Comparison of ENCODE assay signal across 8 cellular contexts in genomic region chr12:4648099-4648498, GRCh38. TPM values are rescaled to one million over a fixed set of nuclear protein-coding genes. Genes with fewer than 3 reads are reported as not detected.
DNase-seq lines count a peak whose midpoint lies in the region; ATAC-seq and TF ChIP-seq lines count a peak whose summit lies in the region.

No MANE protein-coding gene starts in this region.

- CTCF ChIA-PET in AG04450 (lab: Charles Lee): interaction anchor here (0.8 kb wide), 1 partner anchor 482 kb away, joined by 3 read pairs; no protein-coding TSS in a partner anchor

- H3K27ac ChIP-seq in AG04450 (ENCODE audit: low read depth, low read length): no peak overlapping the region
- peak overlapping the region; percentile 90 to 94 (median 91) for H3K27ac ChIP-seq in esophagus squamous epithelium
- peak overlapping the region in 1 of 2 donors; percentile 73 for H3K27ac ChIP-seq in ovary

- WGBS in esophagus squamous epithelium, 2 donors: 25 to 31% methylated on average over 4 of the region's 4 CpGs
- 29 to 46% (median 34%) methylated on average over 4 of the region's 4 CpGs for WGBS in ovary, 3 donors

- no peak for DNase-seq in AG04450 (ENCODE audit: low read depth, low spot score)
- DNase-seq in RKO (ENCODE audit: low spot score): peak; percentile 27
- no peak for DNase-seq in esophagus squamous epithelium (lab: John Stamatoyannopoulos, UW)
- no peak for DNase-seq in ovary
- no peak for DNase-seq in T-helper 9 cell
- no peak for DNase-seq in NCI-H510A treated with DMSO at 0.1 percent for 48 hours (lab: John Stamatoyannopoulos, UW)
- DNase-seq in erythroblast (lab: John Stamatoyannopoulos, UW): no peak

- POLR2A ChIA-PET in AG04450 (lab: Yijun Ruan, JAX): no interaction called here

- H3K27me3 ChIP-seq in AG04450 (ENCODE audit: control insufficient read depth, insufficient read depth, low read length) (no peaks in the 10 kb centered on the region), esophagus squamous epithelium (no peaks in the 10 kb centered on the region), ovary (no peaks in the 10 kb centered on the region)

- H3K36me3 ChIP-seq in esophagus squamous epithelium: no peaks in the 10 kb centered on the region
- no peaks in the 10 kb centered on the region for H3K36me3 ChIP-seq in ovary

- TF ChIP-seq CTCF in AG04450 (IDR thresholded peaks at IDR 0.05; ENCODE audit: low read depth, low read length) (no peak), esophagus squamous epithelium (IDR thresholded peaks at IDR 0.05) (no peak), ovary (IDR thresholded peaks at IDR 0.05) (no peak)

- no peak for TF ChIP-seq POLR2A in esophagus squamous epithelium (IDR thresholded peaks at IDR 0.05)
- no peak for TF ChIP-seq POLR2A in ovary (IDR thresholded peaks at IDR 0.05)
- TF ChIP-seq POLR2A in erythroblast (IDR thresholded peaks at IDR 0.05; ENCODE audit: low read length): no peak

- no peaks in the 10 kb centered on the region for H3K9me3 ChIP-seq in AG04450 (ENCODE audit: control insufficient read depth, insufficient read depth, low read length)
- no peaks in the 10 kb centered on the region for H3K9me3 ChIP-seq in esophagus squamous epithelium
- H3K9me3 ChIP-seq in ovary: no peaks in the 10 kb centered on the region

- intact Hi-C loops in esophagus squamous epithelium (cut with DNase I) (no loop called here), ovary (cut with DNase I) (no loop called here)

- H3K4me3 ChIP-seq in AG04450 (ENCODE audit: low read depth, low read length) (peak overlapping the region; percentile 86), esophagus squamous epithelium (peak overlapping the region; percentile 60 to 92 (median 81)), ovary (peak overlapping the region; percentile 73)

- peak; percentile 41 for ATAC-seq in GM21529 (IDR thresholded peaks at IDR 0.05; ENCODE audit: unreplicated experiment)

- H3K4me1 ChIP-seq in esophagus squamous epithelium (peaks cover 0 to 44% (median 12%) of the 10 kb centered on the region in 3 donors), ovary (ENCODE audit: insufficient read depth) (peaks cover 4% of the 10 kb centered on the region)

- no peak for TF ChIP-seq EP300 in ovary (IDR thresholded peaks at IDR 0.05)

RNA-seq across cellular contexts. Expression of gene AKAP3, which starts 0.8 kb away (rescaled TPM):
- 0.29 and 0.73 TPM in 2 replicates for polyA plus RNA-seq in AG04450 (2011; rRNA removed)
- 0.55 and 0.87 TPM in 2 replicates for polyA minus RNA-seq in AG04450 (2011; rRNA and poly(A)+ RNA removed)
- total RNA-seq in esophagus squamous epithelium: 1 to 10 TPM in 3 of 4 donors, under 1 TPM in 1; 0.97 to 2.6 (median 1.4) TPM
- 1 to 10 TPM; 1.4 to 2.7 (median 1.6) TPM for total RNA-seq in ovary
- 1 to 10 TPM in 1 of 2 donors, under 1 TPM in 1; 0.24 to 1.4 TPM for polyA plus RNA-seq in ovary

RNA-seq across cellular contexts. Expression of gene NDUFA9, which starts 0.8 kb away (rescaled TPM):
- polyA plus RNA-seq in AG04450 (2011; rRNA removed): 81.5 and 83.1 TPM in 2 replicates
- 147 and 204 TPM in 2 replicates for polyA minus RNA-seq in AG04450 (2011; rRNA and poly(A)+ RNA removed)
- total RNA-seq in esophagus squamous epithelium: 10 to 100 TPM; 30.6 to 69.3 (median 49.0) TPM
- 10 to 100 TPM; 14.4 to 67.7 (median 55.0) TPM for total RNA-seq in ovary
- 10 to 100 TPM; 32.1 to 65.6 TPM for polyA plus RNA-seq in ovary
